31 cellular contexts compared by ENCODE assay signal in the genomic region with DNA sequence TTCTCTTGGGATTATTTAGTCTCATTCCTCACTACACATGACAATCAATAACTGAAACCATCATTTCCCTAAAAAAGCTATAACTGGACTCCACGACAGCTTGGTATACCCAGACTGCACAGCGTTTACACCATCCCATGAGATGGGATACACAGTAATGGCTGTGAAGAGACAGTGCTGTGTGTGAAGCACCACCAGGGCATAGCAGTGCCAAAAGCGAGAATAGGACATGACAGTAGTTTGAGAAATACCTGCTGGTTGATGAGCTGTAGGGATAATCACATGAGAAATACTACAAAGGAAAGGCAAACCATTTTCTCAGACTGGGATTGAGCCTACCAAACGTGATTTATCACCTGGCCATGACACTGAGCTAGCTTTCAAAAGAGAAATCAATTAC.
"Had no signal": no experiment of that assay in that cellular context is flagged by ENCODE, and none has a peak within 500 bp of the region (broad histone marks: within the 10 kb centered on the region; RNA-seq: fewer than 3 reads in every experiment).

No MANE protein-coding gene starts in this region.

- H3K9me3 ChIP-seq: MG63 had no signal

- H3K27ac ChIP-seq: WERI-Rb-1 had no signal

- H3K27ac Mint-ChIP-seq: activated CD4-positive, alpha-beta T cell treated with anti-CD3 and anti-CD28 coated beads, Interleukin-2, amount 10 ng/mL, durations not matched to agents 24 days and 14 days; activated CD8-positive, alpha-beta T cell treated with anti-CD3 and anti-CD28 coated beads for 36 hours; activated T-cell treated with anti-CD3 and anti-CD28 coated beads, Interleukin-2, amount 50 U/mL, for 24 hours; activated T-helper 2 cell treated with anti-CD3 and anti-CD28 coated beads, Interferon-gamma antibody, Interleukin-2, Interleukin-4, amounts not matched to agents 10 μg/mL and 5 μg/mL and 100 μg/mL, durations not matched to agents 14 hours and 24 hours and 36 hours; brain had no signal

- H3K27me3 Mint-ChIP-seq: activated CD4-positive, alpha-beta T cell treated with anti-CD3 and anti-CD28 coated beads, Interleukin-2, amount 10 ng/mL, durations not matched to agents 24 days and 14 days; activated CD8-positive, alpha-beta T cell treated with anti-CD3 and anti-CD28 coated beads for 36 hours; activated naive CD4-positive, alpha-beta T cell treated with anti-CD3 and anti-CD28 coated beads, Interleukin-2, amount 50 U/mL, for 24 hours; activated T-cell treated with anti-CD3 and anti-CD28 coated beads, Interleukin-2, amount 50 U/mL, for 24 hours; brain had no signal

- ATAC-seq: activated CD8-positive, alpha-beta T cell treated with anti-CD3 and anti-CD28 coated beads for 36 hours; Panc1; SK-N-SH treated with all-trans-retinoic acid at 6 μM for 48 hours had no signal

- H3K9me3 Mint-ChIP-seq: activated CD4-positive, alpha-beta T cell treated with anti-CD3 and anti-CD28 coated beads, Interleukin-2, amount 10 ng/mL, durations not matched to agents 24 days and 14 days; activated CD8-positive, alpha-beta T cell treated with anti-CD3 and anti-CD28 coated beads for 36 hours; activated naive CD4-positive, alpha-beta T cell treated with anti-CD3 and anti-CD28 coated beads, Interleukin-2, amount 50 U/mL, for 24 hours; activated T-cell treated with anti-CD3 and anti-CD28 coated beads, Interleukin-2, amount 50 U/mL, for 24 hours; activated T-helper 2 cell treated with anti-CD3 and anti-CD28 coated beads, Interferon-gamma antibody, Interleukin-2, Interleukin-4, amounts not matched to agents 10 μg/mL and 5 μg/mL and 100 μg/mL, durations not matched to agents 14 hours and 24 hours and 36 hours; brain had no signal

- DNase-seq: activated CD4-positive, alpha-beta T cell treated with anti-CD3 and anti-CD28 coated beads, Interleukin-2, amount 10 ng/mL, durations not matched to agents 24 days and 14 days; activated CD4-positive, alpha-beta T cell treated with anti-CD3 and anti-CD28 coated beads, Interleukin-2, amount 50 U/mL, for 4 hours; activated CD8-positive, alpha-beta T cell treated with anti-CD3 and anti-CD28 coated beads for 36 hours; activated gamma-delta T cell; activated naive CD4-positive, alpha-beta T cell treated with Interleukin-2 at 50 U/mL for 16 hours; activated T-cell treated with anti-CD3 and anti-CD28 coated beads, Interleukin-2, amount 50 U/mL, for 24 hours; anterior cingulate cortex; central memory CD4-positive, alpha-beta T cell; Kasumi-1; MG63; NCI-H1048; NCI-H1105 treated with DMSO at 0.1 percent for 48 hours; NCI-H1436; NCI-H1694; NCI-H1930; NCI-H2081 treated with DMSO at 0.1 percent for 48 hours; NCI-H226; NCI-H446 treated with DMSO at 0.1 percent for 48 hours; NCI-H524; NCI-H69; SHP77 treated with DMSO at 0.1 percent for 48 hours; SW 1271; T-helper 1 cell; T-helper 2 cell; T-helper 9 cell; WERI-Rb-1 had no signal

- H3K4me1 Mint-ChIP-seq: activated CD4-positive, alpha-beta T cell treated with anti-CD3 and anti-CD28 coated beads, Interleukin-2, amount 10 ng/mL, durations not matched to agents 24 days and 14 days; activated naive CD4-positive, alpha-beta T cell treated with anti-CD3 and anti-CD28 coated beads, Interleukin-2, amount 50 U/mL, for 24 hours; brain had no signal

- H3K4me3 Mint-ChIP-seq: activated CD4-positive, alpha-beta T cell treated with anti-CD3 and anti-CD28 coated beads, Interleukin-2, amount 10 ng/mL, durations not matched to agents 24 days and 14 days; activated CD8-positive, alpha-beta T cell treated with anti-CD3 and anti-CD28 coated beads for 36 hours; activated naive CD4-positive, alpha-beta T cell treated with anti-CD3 and anti-CD28 coated beads, Interleukin-2, amount 50 U/mL, for 24 hours; activated T-cell treated with anti-CD3 and anti-CD28 coated beads, Interleukin-2, amount 50 U/mL, for 24 hours; brain had no signal

- H3K4me3 ChIP-seq: MG63 had no signal

- H3K27me3 ChIP-seq: MG63 had no signal
